ENCODE assay signal across 19 cellular contexts in genomic region chr5:66551338-66551737, GRCh38. TPM values are rescaled to one million over a fixed set of nuclear protein-coding genes. Genes with fewer than 3 reads are reported as not detected.
A peak's percentile ranks its signal among the peaks of the same experiment; 100 is the strongest.
DNase-seq lines count a peak whose midpoint lies in the region; ATAC-seq and TF ChIP-seq lines count a peak whose summit lies in the region.
"Had no signal": no experiment of that assay in that cellular context is flagged by ENCODE, and none has a peak within 500 bp of the region (broad histone marks: within the 10 kb centered on the region; RNA-seq: fewer than 3 reads in every experiment).

No MANE protein-coding gene starts in this region.

- H3K27ac ChIP-seq in KOPT-K1 (ENCODE audit: low read depth, low read length, poor library complexity, severe bottlenecking) (peak overlapping the region; percentile 49), foreskin keratinocyte (no peak overlapping the region)
- H3K27ac ChIP-seq: BLaER1 had no signal

- H3K27me3 ChIP-seq in foreskin keratinocyte = no peaks in the 10 kb centered on the region
- H3K27me3 ChIP-seq: BE2C, BLaER1 had no signal

- peak; percentile 70 for DNase-seq in NCI-H226
- DNase-seq in memory B cell (ENCODE audit: low spot score in 2 of 2) = no peak
- DNase-seq in omental fat pad (ENCODE audit: low spot score) = no peak
- no peak for DNase-seq in NCI-H2196 treated with DMSO at 0.1 percent for 48 hours (lab: John Stamatoyannopoulos, UW; ENCODE audit: unreplicated experiment)
- DNase-seq in foreskin keratinocyte = no peak
- DNase-seq in CD1c-positive myeloid dendritic cell (ENCODE audit: extremely low spot score) = no peak
- DNase-seq: 8988T; ACHN; BE2C; C1 segment of cervical spinal cord; Caco-2; Calu3; CD4-positive, alpha-beta T cell; CD8-positive, alpha-beta T cell; DMS79 treated with DMSO at 0.1 percent for 48 hours; GF-D8 had no signal

- H3K9me3 Mint-ChIP-seq in memory B cell = peaks cover 6% of the 10 kb centered on the region

- no peak overlapping the region for H3K4me3 Mint-ChIP-seq in memory B cell
- H3K4me3 Mint-ChIP-seq: CD14-positive monocyte; CD4-positive, alpha-beta T cell; CD8-positive, alpha-beta T cell had no signal

- H3K36me3 ChIP-seq in KOPT-K1 (ENCODE audit: insufficient read depth, low read length) = no peaks in the 10 kb centered on the region
- H3K36me3 ChIP-seq: BE2C, BLaER1 had no signal

- H3K36me3 Mint-ChIP-seq in memory B cell = peaks cover 2% of the 10 kb centered on the region
- H3K36me3 Mint-ChIP-seq: CD14-positive monocyte; CD8-positive, alpha-beta T cell had no signal

- peaks cover 16% of the 10 kb centered on the region for H3K4me1 ChIP-seq in foreskin keratinocyte
- H3K4me1 ChIP-seq: BE2C, Caco-2 had no signal

- H3K9me3 ChIP-seq in KOPT-K1 (ENCODE audit: insufficient read depth, low read length, poor library complexity, severe bottlenecking) = peaks cover 13% of the 10 kb centered on the region

- TF ChIP-seq CTCF in omental fat pad (IDR thresholded peaks at IDR 0.05) = no peak
- no peak for TF ChIP-seq CTCF in foreskin keratinocyte (conservative IDR thresholded peaks at IDR 0.05)

- peak overlapping the region; percentile 4 for H3K27ac Mint-ChIP-seq in memory B cell
- H3K27ac Mint-ChIP-seq: CD14-positive monocyte; CD4-positive, alpha-beta T cell; CD8-positive, alpha-beta T cell had no signal

- peaks cover 2% of the 10 kb centered on the region for H3K27me3 Mint-ChIP-seq in memory B cell
- H3K27me3 Mint-ChIP-seq: CD4-positive, alpha-beta T cell had no signal

- ATAC-seq in memory B cell (ENCODE audit: low read depth) (no peak), omental fat pad (ENCODE audit: low FRiP score) (peak; percentile 15), foreskin keratinocyte (no peak)
- ATAC-seq: CD8-positive, alpha-beta T cell had no signal

- H3K4me1 Mint-ChIP-seq in memory B cell = peaks cover 24% of the 10 kb centered on the region

RNA-seq across cellular contexts. Expression of gene MAST4, which starts 44.9 kb away (rescaled TPM):
- total RNA-seq in omental fat pad = 10 to 100 TPM; 52.2 to 76.8 (median 57.3) TPM
- total RNA-seq in foreskin keratinocyte = 26.4 and 28.3 TPM in 2 replicates
- 3.2 and 3.5 TPM in 2 replicates for polyA plus RNA-seq in foreskin keratinocyte
